ENCODE assay signal across 1 cellular context in the genomic region with DNA sequence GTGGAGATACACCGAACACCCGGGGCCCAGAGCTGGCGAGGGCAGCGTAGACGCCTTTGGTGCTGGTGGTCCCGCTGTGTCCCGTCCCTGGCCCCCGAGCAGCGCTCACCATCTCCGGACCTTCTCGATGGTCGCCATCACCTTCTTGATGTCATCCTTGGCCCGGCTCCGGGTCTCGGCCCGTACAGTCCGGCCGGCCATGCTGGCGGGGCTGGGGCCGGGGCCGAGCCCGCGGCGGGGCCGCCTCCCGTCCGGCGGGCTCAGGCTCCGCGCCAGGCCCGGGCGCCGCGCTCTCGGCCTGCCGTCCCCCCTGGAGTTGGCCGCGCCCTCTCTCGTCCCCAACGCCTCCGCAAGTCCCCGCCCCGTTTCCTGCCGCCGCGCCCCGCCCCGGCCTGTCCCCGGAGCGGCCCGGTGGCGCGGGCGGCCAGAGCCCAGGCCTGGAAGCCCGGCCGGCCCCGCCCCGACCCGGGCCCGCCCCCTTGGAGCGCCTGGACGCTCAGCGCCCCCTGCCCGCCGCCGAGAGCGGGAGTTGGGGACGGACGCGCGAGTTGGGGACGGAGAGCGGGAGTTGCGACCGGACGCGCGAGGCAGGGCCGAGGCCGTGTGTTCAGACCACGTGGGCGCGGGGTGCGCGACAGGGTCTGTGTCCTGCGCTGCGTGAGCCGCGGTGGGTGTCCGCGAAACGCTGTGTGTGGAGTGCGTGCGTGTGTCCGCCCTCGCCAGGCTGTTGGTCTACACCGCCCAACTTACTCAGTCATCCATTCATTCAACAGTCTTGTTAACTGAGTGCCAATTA.
A peak's percentile ranks its signal among the peaks of the same experiment; 100 is the strongest.
TF ChIP-seq lines count a peak whose summit lies in the region.

A gene (minus strand): TSS at position 334 of the 796 bp plus-strand sequence. CDS start 133 bp downstream, at position 201.

TF ChIP-seq in H1, 55 proteins besides CTCF, POLR2A, EP300 and RAD21:
- TF ChIP-seq NRF1 (IDR thresholded peaks at IDR 0.05; ENCODE audit: low read depth, low read length), result no peak
- no peak for TF ChIP-seq GTF2F1 (IDR thresholded peaks at IDR 0.05; ENCODE audit: borderline replicate concordance, low read depth, low read length)
- TF ChIP-seq RNF2 (IDR thresholded peaks at IDR 0.05; ENCODE audit: borderline replicate concordance, low read depth, low read length, missing control alignments, poor library complexity, severe bottlenecking), result no peak
- TF ChIP-seq CTBP2 (IDR thresholded peaks at IDR 0.05; ENCODE audit: borderline replicate concordance, insufficient read depth, insufficient read length, low read length), result no peak
- peak; percentile 9; the same call in 1 of the 2 replicates for TF ChIP-seq YY1 (IDR thresholded peaks at IDR 0.05; ENCODE audit: low read depth, low read length)
- no peak for TF ChIP-seq HDAC6 (IDR thresholded peaks at IDR 0.05; ENCODE audit: low read depth, low read length)
- no peak for TF ChIP-seq FOSL1 (IDR thresholded peaks at IDR 0.05; ENCODE audit: insufficient read depth, low read depth, low read length)
- no peak for TF ChIP-seq JUND (IDR thresholded peaks at IDR 0.05; ENCODE audit: low read length)
- TF ChIP-seq KDM1A (IDR thresholded peaks at IDR 0.05; ENCODE audit: borderline replicate concordance, low read length), result 0 out of 2 replicates have a peak, but pooled peaks have one; percentile 30
- TF ChIP-seq TEAD4 (IDR thresholded peaks at IDR 0.05; ENCODE audit: low read depth, low read length), result no peak
- TF ChIP-seq POU5F1 (IDR thresholded peaks at IDR 0.05; ENCODE audit: low read depth, low read length), result no peak
- TF ChIP-seq SP4 (IDR thresholded peaks at IDR 0.05; ENCODE audit: low read length), result no peak
- TF ChIP-seq, protein P1, sequence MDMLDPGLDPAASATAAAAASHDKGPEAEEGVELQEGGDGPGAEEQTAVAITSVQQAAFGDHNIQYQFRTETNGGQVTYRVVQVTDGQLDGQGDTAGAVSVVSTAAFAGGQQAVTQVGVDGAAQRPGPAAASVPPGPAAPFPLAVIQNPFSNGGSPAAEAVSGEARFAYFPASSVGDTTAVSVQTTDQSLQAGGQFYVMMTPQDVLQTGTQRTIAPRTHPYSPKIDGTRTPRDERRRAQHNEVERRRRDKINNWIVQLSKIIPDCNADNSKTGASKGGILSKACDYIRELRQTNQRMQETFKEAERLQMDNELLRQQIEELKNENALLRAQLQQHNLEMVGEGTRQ (IDR thresholded peaks at IDR 0.05; ENCODE audit: low read length), result no peak; the same call in 1 of the 2 replicates
- TF ChIP-seq TAF7 (optimal IDR thresholded peaks at IDR 0.05; ENCODE audit: borderline replicate concordance, low read depth, low read length), result no peak
- TF ChIP-seq SUZ12 (IDR thresholded peaks at IDR 0.05; ENCODE audit: low read length), result 0 out of 2 replicates have a peak, but pooled peaks have one; percentile 43
- peak; percentile 87 for TF ChIP-seq CHD2 (IDR thresholded peaks at IDR 0.05; ENCODE audit: low read length)
- no peak for TF ChIP-seq ZNF274 (IDR thresholded peaks at IDR 0.05; ENCODE audit: borderline replicate concordance, extremely low read depth, low read length)
- TF ChIP-seq, protein P2, sequence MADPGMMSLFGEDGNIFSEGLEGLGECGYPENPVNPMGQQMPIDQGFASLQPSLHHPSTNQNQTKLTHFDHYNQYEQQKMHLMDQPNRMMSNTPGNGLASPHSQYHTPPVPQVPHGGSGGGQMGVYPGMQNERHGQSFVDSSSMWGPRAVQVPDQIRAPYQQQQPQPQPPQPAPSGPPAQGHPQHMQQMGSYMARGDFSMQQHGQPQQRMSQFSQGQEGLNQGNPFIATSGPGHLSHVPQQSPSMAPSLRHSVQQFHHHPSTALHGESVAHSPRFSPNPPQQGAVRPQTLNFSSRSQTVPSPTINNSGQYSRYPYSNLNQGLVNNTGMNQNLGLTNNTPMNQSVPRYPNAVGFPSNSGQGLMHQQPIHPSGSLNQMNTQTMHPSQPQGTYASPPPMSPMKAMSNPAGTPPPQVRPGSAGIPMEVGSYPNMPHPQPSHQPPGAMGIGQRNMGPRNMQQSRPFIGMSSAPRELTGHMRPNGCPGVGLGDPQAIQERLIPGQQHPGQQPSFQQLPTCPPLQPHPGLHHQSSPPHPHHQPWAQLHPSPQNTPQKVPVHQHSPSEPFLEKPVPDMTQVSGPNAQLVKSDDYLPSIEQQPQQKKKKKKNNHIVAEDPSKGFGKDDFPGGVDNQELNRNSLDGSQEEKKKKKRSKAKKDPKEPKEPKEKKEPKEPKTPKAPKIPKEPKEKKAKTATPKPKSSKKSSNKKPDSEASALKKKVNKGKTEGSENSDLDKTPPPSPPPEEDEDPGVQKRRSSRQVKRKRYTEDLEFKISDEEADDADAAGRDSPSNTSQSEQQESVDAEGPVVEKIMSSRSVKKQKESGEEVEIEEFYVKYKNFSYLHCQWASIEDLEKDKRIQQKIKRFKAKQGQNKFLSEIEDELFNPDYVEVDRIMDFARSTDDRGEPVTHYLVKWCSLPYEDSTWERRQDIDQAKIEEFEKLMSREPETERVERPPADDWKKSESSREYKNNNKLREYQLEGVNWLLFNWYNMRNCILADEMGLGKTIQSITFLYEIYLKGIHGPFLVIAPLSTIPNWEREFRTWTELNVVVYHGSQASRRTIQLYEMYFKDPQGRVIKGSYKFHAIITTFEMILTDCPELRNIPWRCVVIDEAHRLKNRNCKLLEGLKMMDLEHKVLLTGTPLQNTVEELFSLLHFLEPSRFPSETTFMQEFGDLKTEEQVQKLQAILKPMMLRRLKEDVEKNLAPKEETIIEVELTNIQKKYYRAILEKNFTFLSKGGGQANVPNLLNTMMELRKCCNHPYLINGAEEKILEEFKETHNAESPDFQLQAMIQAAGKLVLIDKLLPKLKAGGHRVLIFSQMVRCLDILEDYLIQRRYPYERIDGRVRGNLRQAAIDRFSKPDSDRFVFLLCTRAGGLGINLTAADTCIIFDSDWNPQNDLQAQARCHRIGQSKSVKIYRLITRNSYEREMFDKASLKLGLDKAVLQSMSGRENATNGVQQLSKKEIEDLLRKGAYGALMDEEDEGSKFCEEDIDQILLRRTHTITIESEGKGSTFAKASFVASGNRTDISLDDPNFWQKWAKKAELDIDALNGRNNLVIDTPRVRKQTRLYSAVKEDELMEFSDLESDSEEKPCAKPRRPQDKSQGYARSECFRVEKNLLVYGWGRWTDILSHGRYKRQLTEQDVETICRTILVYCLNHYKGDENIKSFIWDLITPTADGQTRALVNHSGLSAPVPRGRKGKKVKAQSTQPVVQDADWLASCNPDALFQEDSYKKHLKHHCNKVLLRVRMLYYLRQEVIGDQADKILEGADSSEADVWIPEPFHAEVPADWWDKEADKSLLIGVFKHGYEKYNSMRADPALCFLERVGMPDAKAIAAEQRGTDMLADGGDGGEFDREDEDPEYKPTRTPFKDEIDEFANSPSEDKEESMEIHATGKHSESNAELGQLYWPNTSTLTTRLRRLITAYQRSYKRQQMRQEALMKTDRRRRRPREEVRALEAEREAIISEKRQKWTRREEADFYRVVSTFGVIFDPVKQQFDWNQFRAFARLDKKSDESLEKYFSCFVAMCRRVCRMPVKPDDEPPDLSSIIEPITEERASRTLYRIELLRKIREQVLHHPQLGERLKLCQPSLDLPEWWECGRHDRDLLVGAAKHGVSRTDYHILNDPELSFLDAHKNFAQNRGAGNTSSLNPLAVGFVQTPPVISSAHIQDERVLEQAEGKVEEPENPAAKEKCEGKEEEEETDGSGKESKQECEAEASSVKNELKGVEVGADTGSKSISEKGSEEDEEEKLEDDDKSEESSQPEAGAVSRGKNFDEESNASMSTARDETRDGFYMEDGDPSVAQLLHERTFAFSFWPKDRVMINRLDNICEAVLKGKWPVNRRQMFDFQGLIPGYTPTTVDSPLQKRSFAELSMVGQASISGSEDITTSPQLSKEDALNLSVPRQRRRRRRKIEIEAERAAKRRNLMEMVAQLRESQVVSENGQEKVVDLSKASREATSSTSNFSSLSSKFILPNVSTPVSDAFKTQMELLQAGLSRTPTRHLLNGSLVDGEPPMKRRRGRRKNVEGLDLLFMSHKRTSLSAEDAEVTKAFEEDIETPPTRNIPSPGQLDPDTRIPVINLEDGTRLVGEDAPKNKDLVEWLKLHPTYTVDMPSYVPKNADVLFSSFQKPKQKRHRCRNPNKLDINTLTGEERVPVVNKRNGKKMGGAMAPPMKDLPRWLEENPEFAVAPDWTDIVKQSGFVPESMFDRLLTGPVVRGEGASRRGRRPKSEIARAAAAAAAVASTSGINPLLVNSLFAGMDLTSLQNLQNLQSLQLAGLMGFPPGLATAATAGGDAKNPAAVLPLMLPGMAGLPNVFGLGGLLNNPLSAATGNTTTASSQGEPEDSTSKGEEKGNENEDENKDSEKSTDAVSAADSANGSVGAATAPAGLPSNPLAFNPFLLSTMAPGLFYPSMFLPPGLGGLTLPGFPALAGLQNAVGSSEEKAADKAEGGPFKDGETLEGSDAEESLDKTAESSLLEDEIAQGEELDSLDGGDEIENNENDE (IDR thresholded peaks at IDR 0.05; ENCODE audit: insufficient replicate concordance, low read length), result no peak
- TF ChIP-seq RXRA (IDR thresholded peaks at IDR 0.05; ENCODE audit: insufficient read depth, low read depth, low read length), result no peak
- TF ChIP-seq KDM4A (IDR thresholded peaks at IDR 0.05; ENCODE audit: low read depth, low read length, severe bottlenecking), result peak; percentile 68
- TF ChIP-seq CBX5 (IDR thresholded peaks at IDR 0.05; ENCODE audit: low read depth, low read length), result no peak
- TF ChIP-seq, protein P3, sequence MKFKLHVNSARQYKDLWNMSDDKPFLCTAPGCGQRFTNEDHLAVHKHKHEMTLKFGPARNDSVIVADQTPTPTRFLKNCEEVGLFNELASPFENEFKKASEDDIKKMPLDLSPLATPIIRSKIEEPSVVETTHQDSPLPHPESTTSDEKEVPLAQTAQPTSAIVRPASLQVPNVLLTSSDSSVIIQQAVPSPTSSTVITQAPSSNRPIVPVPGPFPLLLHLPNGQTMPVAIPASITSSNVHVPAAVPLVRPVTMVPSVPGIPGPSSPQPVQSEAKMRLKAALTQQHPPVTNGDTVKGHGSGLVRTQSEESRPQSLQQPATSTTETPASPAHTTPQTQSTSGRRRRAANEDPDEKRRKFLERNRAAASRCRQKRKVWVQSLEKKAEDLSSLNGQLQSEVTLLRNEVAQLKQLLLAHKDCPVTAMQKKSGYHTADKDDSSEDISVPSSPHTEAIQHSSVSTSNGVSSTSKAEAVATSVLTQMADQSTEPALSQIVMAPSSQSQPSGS (IDR thresholded peaks at IDR 0.05; ENCODE audit: low read length), result no peak
- TF ChIP-seq TAF1 (IDR thresholded peaks at IDR 0.05; ENCODE audit: low read depth, low read length), result peak; percentile 43
- no peak for TF ChIP-seq TBP (IDR thresholded peaks at IDR 0.05; ENCODE audit: low read depth, low read length)
- peak; percentile 65; the same call in 1 of the 2 replicates for TF ChIP-seq EGR1 (IDR thresholded peaks at IDR 0.05; ENCODE audit: borderline replicate concordance, low read depth, low read length)
- TF ChIP-seq, protein P4, sequence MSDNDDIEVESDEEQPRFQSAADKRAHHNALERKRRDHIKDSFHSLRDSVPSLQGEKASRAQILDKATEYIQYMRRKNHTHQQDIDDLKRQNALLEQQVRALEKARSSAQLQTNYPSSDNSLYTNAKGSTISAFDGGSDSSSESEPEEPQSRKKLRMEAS (IDR thresholded peaks at IDR 0.05), result peak; percentile 99
- TF ChIP-seq KDM5A (IDR thresholded peaks at IDR 0.05; ENCODE audit: low read length), result no peak
- no peak for TF ChIP-seq MAFK (IDR thresholded peaks at IDR 0.05; ENCODE audit: low read depth, low read length)
- TF ChIP-seq BRCA1 (IDR thresholded peaks at IDR 0.05; ENCODE audit: low read depth, low read length), result peak; percentile 61; the same call in 1 of the 2 replicates
- no peak for TF ChIP-seq SIX5 (IDR thresholded peaks at IDR 0.05; ENCODE audit: low read depth, low read length)
- no peak for TF ChIP-seq BCL11A (IDR thresholded peaks at IDR 0.05; ENCODE audit: low read depth in 2 of 2, low read length in 2 of 2)
- TF ChIP-seq SRF (IDR thresholded peaks at IDR 0.05; ENCODE audit: low read depth, low read length), result no peak
- 0 out of 2 replicates have a peak, but pooled peaks have one; percentile 28 for TF ChIP-seq CREB1 (IDR thresholded peaks at IDR 0.05)
- TF ChIP-seq CBX8 (IDR thresholded peaks at IDR 0.05; ENCODE audit: borderline replicate concordance, low read depth, low read length), result no peak
- TF ChIP-seq ASH2L (IDR thresholded peaks at IDR 0.05; ENCODE audit: low read length), result no peak
- TF ChIP-seq CEBPB (IDR thresholded peaks at IDR 0.05; ENCODE audit: low read depth, low read length), result no peak
- TF ChIP-seq GABPA (IDR thresholded peaks at IDR 0.05; ENCODE audit: borderline replicate concordance, insufficient read depth, low read length), result no peak
- TF ChIP-seq POLR2AphosphoS5 (IDR thresholded peaks at IDR 0.05; ENCODE audit: low read depth, low read length), result peak; percentile 67; the same call in 1 of the 2 replicates
- no peak for TF ChIP-seq RFX5 (IDR thresholded peaks at IDR 0.05; ENCODE audit: borderline replicate concordance, low read depth, low read length)
- no peak for TF ChIP-seq SAP30 (IDR thresholded peaks at IDR 0.05; ENCODE audit: insufficient read depth, insufficient replicate concordance, low read length)
- TF ChIP-seq SIN3A (conservative IDR thresholded peaks at IDR 0.05 in 1 of 2, IDR thresholded peaks at IDR 0.05 in 1 of 2; ENCODE audit: low read depth in 1 of 2, low read length in 2 of 2), result no peak; a peak in 1 of 4 replicates
- TF ChIP-seq SP1 (IDR thresholded peaks at IDR 0.05; ENCODE audit: low read depth, low read length), result no peak
- TF ChIP-seq, protein P5, sequence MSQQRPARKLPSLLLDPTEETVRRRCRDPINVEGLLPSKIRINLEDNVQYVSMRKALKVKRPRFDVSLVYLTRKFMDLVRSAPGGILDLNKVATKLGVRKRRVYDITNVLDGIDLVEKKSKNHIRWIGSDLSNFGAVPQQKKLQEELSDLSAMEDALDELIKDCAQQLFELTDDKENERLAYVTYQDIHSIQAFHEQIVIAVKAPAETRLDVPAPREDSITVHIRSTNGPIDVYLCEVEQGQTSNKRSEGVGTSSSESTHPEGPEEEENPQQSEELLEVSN (IDR thresholded peaks at IDR 0.05), result peak; percentile 98
- TF ChIP-seq JUN (IDR thresholded peaks at IDR 0.05; ENCODE audit: low read depth, low read length), result no peak
- TF ChIP-seq TCF12 (IDR thresholded peaks at IDR 0.05; ENCODE audit: low read depth, low read length), result no peak
- TF ChIP-seq CHD1 (IDR thresholded peaks at IDR 0.05; ENCODE audit: low read depth, low read length), result no peak
- no peak for TF ChIP-seq SIRT6 (IDR thresholded peaks at IDR 0.05; ENCODE audit: low read length)
- no peak for TF ChIP-seq EZH2 (IDR thresholded peaks at IDR 0.05; ENCODE audit: low read depth, low read length, severe bottlenecking)
- TF ChIP-seq BACH1 (IDR thresholded peaks at IDR 0.05; ENCODE audit: low read length), result peak; percentile 77
- TF ChIP-seq PHF8 (conservative IDR thresholded peaks at IDR 0.05; ENCODE audit: low read depth, low read length), result peak; percentile 60
- 0 out of 2 replicates have a peak, but pooled peaks have one; percentile 26 for TF ChIP-seq RBBP5 (IDR thresholded peaks at IDR 0.05; ENCODE audit: borderline replicate concordance, low read depth, low read length)
- TF ChIP-seq, protein P6, sequence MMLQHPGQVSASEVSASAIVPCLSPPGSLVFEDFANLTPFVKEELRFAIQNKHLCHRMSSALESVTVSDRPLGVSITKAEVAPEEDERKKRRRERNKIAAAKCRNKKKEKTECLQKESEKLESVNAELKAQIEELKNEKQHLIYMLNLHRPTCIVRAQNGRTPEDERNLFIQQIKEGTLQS (IDR thresholded peaks at IDR 0.05; ENCODE audit: insufficient read depth, low read depth, low read length), result no peak
- no peak for TF ChIP-seq NANOG (IDR thresholded peaks at IDR 0.05; ENCODE audit: insufficient read depth, low read depth, low read length, poor library complexity, severe bottlenecking)
- TF ChIP-seq SP2 (IDR thresholded peaks at IDR 0.05; ENCODE audit: low read length), result no peak
- no peak; a peak in 1 of 4 replicates for TF ChIP-seq HDAC2 (IDR thresholded peaks at IDR 0.05; ENCODE audit: borderline replicate concordance in 1 of 2, low read depth in 2 of 2, low read length in 2 of 2)
TF ChIP-seq in H1: peak in this region for 15.
